11 cellular contexts compared by ENCODE assay signal in genomic region chr19:12953456-12954149, GRCh38. TPM values are rescaled to one million over a fixed set of nuclear protein-coding genes. Genes with fewer than 3 reads are reported as not detected.
DNase-seq lines count a peak whose midpoint lies in the region; ATAC-seq and TF ChIP-seq lines count a peak whose summit lies in the region.
"Had no signal": no experiment of that assay in that cellular context is flagged by ENCODE, and none has a peak within 500 bp of the region (broad histone marks: within the 10 kb centered on the region; RNA-seq: fewer than 3 reads in every experiment).

No MANE protein-coding gene starts in this region.

- POLR2A ChIA-PET in Panc1 (lab: Charles Lee) = interaction anchor here (0.6 kb wide), 1 partner anchor 14 kb away, joined by 3 read pairs; no protein-coding TSS in a partner anchor

- WGBS in gastroesophageal sphincter (ENCODE audit: low coverage in 1 of 2), 2 donors = 32 to 48% methylated on average over 4 to 6 of the region's 7 CpGs

- H3K27ac Mint-ChIP-seq in activated T-cell treated with anti-CD3 and anti-CD28 coated beads, Interleukin-2, amount 50 U/mL, for 72 hours = peak overlapping the region; percentile 80

- H3K9me3 ChIP-seq in Panc1 (ENCODE audit: control insufficient read depth, insufficient read depth, low read depth, low read length) = no peaks in the 10 kb centered on the region
- no peaks in the 10 kb centered on the region for H3K9me3 ChIP-seq in gastroesophageal sphincter
- H3K9me3 ChIP-seq: SJSA1 had no signal

- H3K27me3 ChIP-seq in Panc1 (ENCODE audit: control insufficient read depth, insufficient read depth, low read length) (no peaks in the 10 kb centered on the region), gastroesophageal sphincter (no peaks in the 10 kb centered on the region)
- H3K27me3 ChIP-seq: SJSA1 had no signal

- peaks cover 53% of the 10 kb centered on the region for H3K4me1 Mint-ChIP-seq in activated T-cell treated with anti-CD3 and anti-CD28 coated beads, Interleukin-2, amount 50 U/mL, for 72 hours (ENCODE audit: low read depth)

- TF ChIP-seq EP300 in gastroesophageal sphincter (IDR thresholded peaks at IDR 0.05) = no peak

- ATAC-seq in activated T-cell treated with anti-CD3 and anti-CD28 coated beads, Interleukin-2, amount 50 U/mL, for 72 hours (replicated peaks in 1 of 2) = peak; percentile 9 to 13
- ATAC-seq in Panc1 (no peak), gastroesophageal sphincter (no peak), HG02678 (IDR thresholded peaks at IDR 0.05; ENCODE audit: unreplicated experiment) (no peak), HG02885 (IDR thresholded peaks at IDR 0.05; ENCODE audit: poor library complexity, unreplicated experiment) (no peak)

- no peaks in the 10 kb centered on the region for H3K9me3 Mint-ChIP-seq in activated T-cell treated with anti-CD3 and anti-CD28 coated beads, Interleukin-2, amount 50 U/mL, for 72 hours

- peak overlapping the region in 1 of 2 donors; percentile 37 for H3K4me3 Mint-ChIP-seq in activated T-cell treated with anti-CD3 and anti-CD28 coated beads, Interleukin-2, amount 50 U/mL, for 72 hours

- no peak overlapping the region for H3K4me3 ChIP-seq in Panc1 (ENCODE audit: low read depth in 2 of 2, low read length in 2 of 2)
- H3K4me3 ChIP-seq in gastroesophageal sphincter = no peak overlapping the region
- H3K4me3 ChIP-seq: SJSA1 had no signal

- in situ Hi-C loops in Panc1 (cut with HindIII; ENCODE audit: low pct_unique_long_range_greater_than_20kb, low sequenced_read_pairs) = no loop called here

- H3K36me3 ChIP-seq in Panc1 (ENCODE audit: control insufficient read depth, insufficient read depth, low read length) (peaks cover 10% of the 10 kb centered on the region), gastroesophageal sphincter (peaks cover 0 to 66% of the 10 kb centered on the region in 2 donors)

- peaks cover 6 to 28% of the 10 kb centered on the region in 2 donors for H3K36me3 Mint-ChIP-seq in activated T-cell treated with anti-CD3 and anti-CD28 coated beads, Interleukin-2, amount 50 U/mL, for 72 hours (ENCODE audit: insufficient read depth in 2 of 2)

- TF ChIP-seq POLR2A in gastroesophageal sphincter (IDR thresholded peaks at IDR 0.05) = no peak

- no TSS peak for BruUV-seq in Panc1 (replicated peaks; lab: Mats Ljungman, UMichigan)

- TF ChIP-seq CTCF in Panc1 (IDR thresholded peaks at IDR 0.05) (no peak), gastroesophageal sphincter (IDR thresholded peaks at IDR 0.05) (no peak)

- intact Hi-C loops in Panc1 (cut with micrococcal nuclease; ENCODE audit: unreplicated experiment) = no loop called here

- CTCF ChIA-PET in Panc1 (lab: Charles Lee) = interaction anchor here (0.6 to 1.3 kb wide), 3 partner anchors 11 to 16 kb away, joined by 3 to 5 read pairs (median 3); no protein-coding TSS in a partner anchor

- H3K4me1 ChIP-seq in Panc1 (ENCODE audit: control insufficient read depth, insufficient read depth, low read length) = peaks cover 30% of the 10 kb centered on the region
- peaks cover 0 to 60% (median 21%) of the 10 kb centered on the region in 3 donors for H3K4me1 ChIP-seq in gastroesophageal sphincter

- peak overlapping the region; percentile 51; the same call in 1 of the 2 replicates for H3K27ac ChIP-seq in Panc1 (ENCODE audit: low read length)
- peak overlapping the region in 3 of 4 donors; percentile 34 to 71 (median 68) for H3K27ac ChIP-seq in gastroesophageal sphincter
- peak overlapping the region; percentile 69 for H3K27ac ChIP-seq in substantia nigra (ENCODE audit: low read depth, low read length, poor library complexity, severe bottlenecking)

- DNase-seq in activated T-cell treated with anti-CD3 and anti-CD28 coated beads, Interleukin-2, amount 50 U/mL, for 72 hours = no peak
- no peak for DNase-seq in activated T-cell treated with anti-CD3 and anti-CD28 coated beads, Interleukin-2, amount 50 U/mL, for 1 hour
- DNase-seq in Panc1 (ENCODE audit: low read depth, low spot score) (no peak), substantia nigra (lab: John Stamatoyannopoulos, UW) (peak in 3 of 49 donors; percentile 34 to 63 (median 56)), retina (no peak)

- H3K27me3 Mint-ChIP-seq in activated T-cell treated with anti-CD3 and anti-CD28 coated beads, Interleukin-2, amount 50 U/mL, for 72 hours (ENCODE audit: low read depth) = no peaks in the 10 kb centered on the region

RNA-seq across cellular contexts. Expression of gene GADD45GIP1, which starts 3.4 kb away (rescaled TPM):
- total RNA-seq in activated T-cell treated with anti-CD3 and anti-CD28 coated beads, Interleukin-2, amount 50 U/mL, for 72 hours = 10 to 100 TPM; 15.9 to 16.4 TPM
- 36.7 TPM for total RNA-seq in Panc1 (2021; ENCODE audit: unreplicated experiment)
- polyA plus RNA-seq in Panc1 (2012; ENCODE audit: insufficient read length) = 86.1 TPM
- total RNA-seq in gastroesophageal sphincter = 10 to 100 TPM; 32.2 to 43.6 (median 36.9) TPM

RNA-seq across cellular contexts. Expression of gene RAD23A, which starts 7.9 kb away (rescaled TPM):
- 100 to 1,000 TPM; 159 to 189 TPM for total RNA-seq in activated T-cell treated with anti-CD3 and anti-CD28 coated beads, Interleukin-2, amount 50 U/mL, for 72 hours
- total RNA-seq in Panc1 (2021; ENCODE audit: unreplicated experiment) (111 TPM), gastroesophageal sphincter (100 to 1,000 TPM; 133 to 219 (median 158) TPM)
- 173 TPM for polyA plus RNA-seq in Panc1 (2012; ENCODE audit: insufficient read length)

RNA-seq across cellular contexts. Expression of gene CALR, which starts 15.2 kb away (rescaled TPM):
- total RNA-seq in activated T-cell treated with anti-CD3 and anti-CD28 coated beads, Interleukin-2, amount 50 U/mL, for 72 hours = 100 to 1,000 TPM; 458 to 489 TPM
- total RNA-seq in Panc1 (2021; ENCODE audit: unreplicated experiment) (1,060 TPM), gastroesophageal sphincter (100 to 1,000 TPM; 218 to 410 (median 280) TPM)
- polyA plus RNA-seq in Panc1 (2012; ENCODE audit: insufficient read length) = 775 TPM

RNA-seq across cellular contexts. Expression of gene DAND5, which starts 15.8 kb away (rescaled TPM):
- under 1 TPM; 0.12 to 0.32 TPM for total RNA-seq in activated T-cell treated with anti-CD3 and anti-CD28 coated beads, Interleukin-2, amount 50 U/mL, for 72 hours
- total RNA-seq in Panc1 (2021; ENCODE audit: unreplicated experiment) (0.54 TPM), gastroesophageal sphincter (under 1 TPM in 1 of 4 donors, not detected in 3; 0.35 TPM)
- polyA plus RNA-seq in Panc1 (2012; ENCODE audit: insufficient read length) = 1.5 TPM
- total RNA-seq: mononuclear cell, SJSA1 had no signal
- polyA plus RNA-seq: BJ had no signal

RNA-seq across cellular contexts. Expression of gene FARSA, which starts 20.1 kb away (rescaled TPM):
- total RNA-seq in activated T-cell treated with anti-CD3 and anti-CD28 coated beads, Interleukin-2, amount 50 U/mL, for 72 hours = 10 to 100 TPM; 63.4 to 70.4 TPM
- total RNA-seq in Panc1 (2021; ENCODE audit: unreplicated experiment) (80.3 TPM), gastroesophageal sphincter (10 to 100 TPM; 32.2 to 36.1 (median 33.2) TPM)
- polyA plus RNA-seq in Panc1 (2012; ENCODE audit: insufficient read length) = 73.4 TPM

Comparison
In these comparisons a context has a peak if more than half of its experiments do, and no peak if none do; other contexts are left out.
1. ATAC-seq: peak in activated T-cell treated with anti-CD3 and anti-CD28 coated beads, Interleukin-2, amount 50 U/mL, for 72 hours (2 of 2); none in Panc1 (single experiment), gastroesophageal sphincter (single experiment), HG02678 (single experiment) and HG02885 (single experiment).
2. Peak in every context shown above with its lines, with median percentiles within 50 percentile points of each other: H3K27ac ChIP-seq.